ENCODE assay signal across 1 cellular context in the genomic region with DNA sequence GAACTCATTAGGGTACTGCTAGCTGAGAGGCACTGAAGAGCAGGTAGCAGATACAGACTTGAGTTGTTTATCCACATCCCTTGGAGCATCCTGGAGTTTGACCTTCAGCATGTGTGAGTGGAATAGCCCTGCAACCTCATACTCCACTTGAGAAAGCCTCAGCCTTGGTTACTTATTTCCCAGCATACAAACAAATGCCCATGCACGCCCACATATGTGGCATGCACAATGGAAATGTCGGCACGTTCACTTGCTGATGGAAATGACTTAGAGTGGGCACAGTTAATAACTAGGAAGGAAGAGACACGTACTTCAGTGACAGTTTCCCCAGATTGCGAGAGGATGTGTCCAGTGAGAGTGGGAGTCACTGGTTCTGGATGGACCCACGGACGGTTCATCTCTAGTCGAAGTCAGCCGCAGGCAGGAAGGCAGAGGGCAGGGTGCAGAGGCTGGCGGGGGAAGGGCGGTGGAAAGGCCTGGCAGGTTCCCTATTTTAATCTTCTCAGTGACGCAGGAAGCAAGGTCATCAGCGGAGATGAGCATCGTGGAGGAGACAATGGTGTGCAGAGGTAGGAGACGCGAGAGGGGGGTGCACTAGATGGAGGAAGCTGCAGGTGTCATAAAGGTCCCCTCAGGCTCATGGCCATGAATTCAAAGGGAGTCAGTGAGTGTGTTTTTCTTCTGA.
A peak's percentile ranks its signal among the peaks of the same experiment; 100 is the strongest.
TF ChIP-seq lines count a peak whose summit lies in the region.

No MANE protein-coding gene starts in this region.

TF ChIP-seq in HepG2, 621 proteins besides CTCF, POLR2A, EP300 and RAD21:
- TF ChIP-seq, protein P1, sequence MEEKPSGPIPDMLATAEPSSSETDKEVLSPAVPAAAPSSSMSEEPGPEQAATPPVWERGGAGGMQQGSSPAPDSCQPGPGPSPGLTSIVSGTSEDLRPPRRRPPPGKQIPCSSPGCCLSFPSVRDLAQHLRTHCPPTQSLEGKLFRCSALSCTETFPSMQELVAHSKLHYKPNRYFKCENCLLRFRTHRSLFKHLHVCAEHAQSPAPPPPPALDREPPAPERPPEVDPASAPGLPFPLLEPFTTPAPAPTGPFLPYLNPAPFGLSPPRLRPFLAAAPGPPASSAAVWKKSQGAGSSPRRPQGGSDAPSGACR (CRISPR knock-in tag; IDR thresholded peaks at IDR 0.05): no peak
- TF ChIP-seq, protein P2, sequence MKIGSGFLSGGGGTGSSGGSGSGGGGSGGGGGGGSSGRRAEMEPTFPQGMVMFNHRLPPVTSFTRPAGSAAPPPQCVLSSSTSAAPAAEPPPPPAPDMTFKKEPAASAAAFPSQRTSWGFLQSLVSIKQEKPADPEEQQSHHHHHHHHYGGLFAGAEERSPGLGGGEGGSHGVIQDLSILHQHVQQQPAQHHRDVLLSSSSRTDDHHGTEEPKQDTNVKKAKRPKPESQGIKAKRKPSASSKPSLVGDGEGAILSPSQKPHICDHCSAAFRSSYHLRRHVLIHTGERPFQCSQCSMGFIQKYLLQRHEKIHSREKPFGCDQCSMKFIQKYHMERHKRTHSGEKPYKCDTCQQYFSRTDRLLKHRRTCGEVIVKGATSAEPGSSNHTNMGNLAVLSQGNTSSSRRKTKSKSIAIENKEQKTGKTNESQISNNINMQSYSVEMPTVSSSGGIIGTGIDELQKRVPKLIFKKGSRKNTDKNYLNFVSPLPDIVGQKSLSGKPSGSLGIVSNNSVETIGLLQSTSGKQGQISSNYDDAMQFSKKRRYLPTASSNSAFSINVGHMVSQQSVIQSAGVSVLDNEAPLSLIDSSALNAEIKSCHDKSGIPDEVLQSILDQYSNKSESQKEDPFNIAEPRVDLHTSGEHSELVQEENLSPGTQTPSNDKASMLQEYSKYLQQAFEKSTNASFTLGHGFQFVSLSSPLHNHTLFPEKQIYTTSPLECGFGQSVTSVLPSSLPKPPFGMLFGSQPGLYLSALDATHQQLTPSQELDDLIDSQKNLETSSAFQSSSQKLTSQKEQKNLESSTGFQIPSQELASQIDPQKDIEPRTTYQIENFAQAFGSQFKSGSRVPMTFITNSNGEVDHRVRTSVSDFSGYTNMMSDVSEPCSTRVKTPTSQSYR (CRISPR knock-in tag; IDR thresholded peaks at IDR 0.05; ENCODE audit: borderline replicate concordance): peak; percentile 29; the same call in 1 of the 2 replicates
- no peak for TF ChIP-seq KAT7 (CRISPR knock-in tag; IDR thresholded peaks at IDR 0.05; ENCODE audit: borderline replicate concordance)
